In genomic region chr2:156538083-156538504, GRCh38 we compare ENCODE assay signal across 9 cellular contexts.
DNase-seq lines count a peak whose midpoint lies in the region; ATAC-seq and TF ChIP-seq lines count a peak whose summit lies in the region.
"Had no signal": no experiment of that assay in that cellular context is flagged by ENCODE, and none has a peak within 500 bp of the region (broad histone marks: within the 10 kb centered on the region; RNA-seq: fewer than 3 reads in every experiment).

No MANE protein-coding gene starts in this region.

- H3K36me3 Mint-ChIP-seq in IgD-negative memory B cell: peaks cover 7% of the 10 kb centered on the region
- peaks cover 9% of the 10 kb centered on the region for H3K36me3 Mint-ChIP-seq in osteocyte (ENCODE audit: unreplicated experiment)
- peaks cover 5 to 14% (median 9%) of the 10 kb centered on the region in 3 donors for H3K36me3 Mint-ChIP-seq in naive thymus-derived CD8-positive, alpha-beta T cell

- H3K4me1 Mint-ChIP-seq in IgD-negative memory B cell (peaks cover 18 to 34% (median 31%) of the 10 kb centered on the region in 3 donors), osteocyte (ENCODE audit: unreplicated experiment) (peaks cover 60% of the 10 kb centered on the region)
- peaks cover 0 to 10% (median 6%) of the 10 kb centered on the region in 4 donors for H3K4me1 Mint-ChIP-seq in naive thymus-derived CD8-positive, alpha-beta T cell

- TF ChIP-seq CTCF in osteocyte (IDR thresholded peaks at IDR 0.05): no peak

- H3K9me3 Mint-ChIP-seq in IgD-negative memory B cell: no peaks in the 10 kb centered on the region
- H3K9me3 Mint-ChIP-seq in osteocyte (ENCODE audit: unreplicated experiment): peaks cover 13% of the 10 kb centered on the region
- no peaks in the 10 kb centered on the region for H3K9me3 Mint-ChIP-seq in naive thymus-derived CD8-positive, alpha-beta T cell

- DNase-seq in osteocyte (ENCODE audit: extremely low spot score, unreplicated experiment) (no peak), T1000 (lab: John Stamatoyannopoulos, UW) (no peak)
- no peak for DNase-seq in naive thymus-derived CD8-positive, alpha-beta T cell
- no peak for DNase-seq in activated naive CD4-positive, alpha-beta T cell (lab: John Stamatoyannopoulos, UW)
- DNase-seq: SHP77; stimulated activated CD4-positive, alpha-beta T cell treated with anti-CD3 and anti-CD28 coated beads, Interleukin-2, amount 100 ng/mL, for 48 hours had no signal

- H3K27me3 Mint-ChIP-seq in IgD-negative memory B cell: no peaks in the 10 kb centered on the region
- no peaks in the 10 kb centered on the region for H3K27me3 Mint-ChIP-seq in osteocyte (ENCODE audit: unreplicated experiment)
- H3K27me3 Mint-ChIP-seq in naive thymus-derived CD8-positive, alpha-beta T cell: no peaks in the 10 kb centered on the region

- POLR2A ChIA-PET in naive thymus-derived CD8-positive, alpha-beta T cell (lab: Charles Lee): interaction anchor here (0.8 kb wide), 1 partner anchor 75 kb away, joined by 4 read pairs; no protein-coding TSS in a partner anchor

- H3K4me3 Mint-ChIP-seq in IgD-negative memory B cell: peak overlapping the region; percentile 73 to 85 (median 82)
- no peak overlapping the region for H3K4me3 Mint-ChIP-seq in osteocyte (ENCODE audit: unreplicated experiment)
- no peak overlapping the region for H3K4me3 Mint-ChIP-seq in naive thymus-derived CD8-positive, alpha-beta T cell

- ATAC-seq in GM19324 (IDR thresholded peaks at IDR 0.05; ENCODE audit: low FRiP score, unreplicated experiment) (peak; percentile 83), HG02759 (IDR thresholded peaks at IDR 0.05; ENCODE audit: unreplicated experiment) (peak; percentile 60)
- no peak for ATAC-seq in naive thymus-derived CD8-positive, alpha-beta T cell

- H3K27ac Mint-ChIP-seq in IgD-negative memory B cell: peak overlapping the region; percentile 73 to 90 (median 85)
- H3K27ac Mint-ChIP-seq in osteocyte (ENCODE audit: unreplicated experiment): peak overlapping the region; percentile 28
- H3K27ac Mint-ChIP-seq in naive thymus-derived CD8-positive, alpha-beta T cell: no peak overlapping the region

Comparison
In these comparisons a context has a peak if more than half of its experiments do, and no peak if none do; other contexts are left out.
1. ATAC-seq: peak in GM19324 (single experiment) and HG02759 (single experiment); none in naive thymus-derived CD8-positive, alpha-beta T cell (0 of 2).
2. H3K27ac Mint-ChIP-seq: peak in IgD-negative memory B cell (3 of 3) and osteocyte (single experiment); none in naive thymus-derived CD8-positive, alpha-beta T cell (0 of 10).
3. H3K4me3 Mint-ChIP-seq: peak in IgD-negative memory B cell (4 of 4); none in osteocyte (single experiment) and naive thymus-derived CD8-positive, alpha-beta T cell (0 of 10).